Comparison of ENCODE assay signal across 10 cellular contexts in genomic region chr2:201122276-201122675, GRCh38. TPM values are rescaled to one million over a fixed set of nuclear protein-coding genes. Genes with fewer than 3 reads are reported as not detected.
DNase-seq lines count a peak whose midpoint lies in the region; TF ChIP-seq lines count a peak whose summit lies in the region.
"Had no signal": no experiment of that assay in that cellular context is flagged by ENCODE, and none has a peak within 500 bp of the region (broad histone marks: within the 10 kb centered on the region; RNA-seq: fewer than 3 reads in every experiment).

No MANE protein-coding gene starts in this region.

- peaks cover 13% of the 10 kb centered on the region for H3K79me2 ChIP-seq in parathyroid adenoma

- no peaks in the 10 kb centered on the region for H3K36me3 ChIP-seq in effector memory CD4-positive, alpha-beta T cell (ENCODE audit: control insufficient read depth, insufficient read depth, low read length)
- H3K36me3 ChIP-seq in parathyroid adenoma (ENCODE audit: control insufficient read depth, insufficient read depth, low read length): no peaks in the 10 kb centered on the region

- peaks cover 62% of the 10 kb centered on the region for H3K4me1 ChIP-seq in effector memory CD4-positive, alpha-beta T cell (ENCODE audit: control insufficient read depth, insufficient read depth, low read length, poor library complexity, severe bottlenecking)
- peaks cover 23% of the 10 kb centered on the region for H3K4me1 ChIP-seq in parathyroid adenoma

- in situ Hi-C loops in G401 (cut with HindIII; ENCODE audit: low sequenced_read_pairs): no loop called here

- H3K27me3 ChIP-seq in effector memory CD4-positive, alpha-beta T cell (replicated peaks; ENCODE audit: control insufficient read depth, insufficient read depth, low read length, poor library complexity, severe bottlenecking): no peaks in the 10 kb centered on the region
- H3K27me3 ChIP-seq in parathyroid adenoma (ENCODE audit: control insufficient read depth, insufficient read depth, low read length): no peaks in the 10 kb centered on the region

- no peak overlapping the region for H3K9ac ChIP-seq in parathyroid adenoma

- H2AFZ ChIP-seq in parathyroid adenoma: no peak overlapping the region

- DNase-seq in EH (ENCODE audit: low read depth) (peak; percentile 19), OCI-M1 (lab: John Stamatoyannopoulos, UW) (peak; percentile 44), HK-2 (ENCODE audit: unreplicated experiment) (no peak), G401 (ENCODE audit: low spot score) (no peak), COLO829 (ENCODE audit: low spot score) (no peak)
- no peak for DNase-seq in effector memory CD4-positive, alpha-beta T cell
- DNase-seq in stimulated activated naive CD4-positive, alpha-beta T cell treated with Interleukin-2 at 50 U/mL for 16 hours (lab: John Stamatoyannopoulos, UW): no peak
- DNase-seq: foreskin melanocyte, GF-D8 had no signal

- H3K4me3 ChIP-seq in effector memory CD4-positive, alpha-beta T cell (ENCODE audit: insufficient read depth, low read depth, low read length, poor library complexity, severe bottlenecking): peak overlapping the region; percentile 87
- H3K4me3 ChIP-seq in parathyroid adenoma (ENCODE audit: low read depth, low read length): no peak overlapping the region

- peak overlapping the region; percentile 94 for H3K27ac ChIP-seq in effector memory CD4-positive, alpha-beta T cell (ENCODE audit: insufficient read depth, low read length, poor library complexity, severe bottlenecking)
- H3K27ac ChIP-seq in parathyroid adenoma: peak overlapping the region; percentile 21

- no peaks in the 10 kb centered on the region for H3K9me3 ChIP-seq in effector memory CD4-positive, alpha-beta T cell (ENCODE audit: control insufficient read depth, low read length)
- no peaks in the 10 kb centered on the region for H3K9me3 ChIP-seq in parathyroid adenoma (ENCODE audit: control insufficient read depth, low read length)

- no peak overlapping the region for H3K4me2 ChIP-seq in parathyroid adenoma (ENCODE audit: low read length)

- TF ChIP-seq CTCF in parathyroid adenoma (IDR thresholded peaks at IDR 0.05): no peak

RNA-seq across cellular contexts. Expression of gene CFLAR, which starts 6.3 kb away (rescaled TPM):
- 17.9 and 24.1 TPM in 2 replicates for total RNA-seq in G401 (2014; rRNA removed; shearing (Covaris generic))

RNA-seq across cellular contexts. Expression of gene NDUFB3, which starts 50.5 kb away (rescaled TPM):
- 78.6 and 93.5 TPM in 2 replicates for total RNA-seq in G401 (2014; rRNA removed; shearing (Covaris generic))

RNA-seq across cellular contexts. Expression of gene HYCC2, which starts 50.8 kb away (rescaled TPM):
- 0.49 and 3.2 TPM in 2 replicates for total RNA-seq in G401 (2014; rRNA removed; shearing (Covaris generic))

Comparison
In these comparisons a context has a peak if more than half of its experiments do, and no peak if none do; other contexts are left out.
1. DNase-seq: peak in EH (single experiment) and OCI-M1 (single experiment); none in effector memory CD4-positive, alpha-beta T cell (0 of 3), HK-2 (single experiment), G401 (single experiment), COLO829 (single experiment) and stimulated activated naive CD4-positive, alpha-beta T cell treated with Interleukin-2 at 50 U/mL for 16 hours (single experiment).